In the genomic region with DNA sequence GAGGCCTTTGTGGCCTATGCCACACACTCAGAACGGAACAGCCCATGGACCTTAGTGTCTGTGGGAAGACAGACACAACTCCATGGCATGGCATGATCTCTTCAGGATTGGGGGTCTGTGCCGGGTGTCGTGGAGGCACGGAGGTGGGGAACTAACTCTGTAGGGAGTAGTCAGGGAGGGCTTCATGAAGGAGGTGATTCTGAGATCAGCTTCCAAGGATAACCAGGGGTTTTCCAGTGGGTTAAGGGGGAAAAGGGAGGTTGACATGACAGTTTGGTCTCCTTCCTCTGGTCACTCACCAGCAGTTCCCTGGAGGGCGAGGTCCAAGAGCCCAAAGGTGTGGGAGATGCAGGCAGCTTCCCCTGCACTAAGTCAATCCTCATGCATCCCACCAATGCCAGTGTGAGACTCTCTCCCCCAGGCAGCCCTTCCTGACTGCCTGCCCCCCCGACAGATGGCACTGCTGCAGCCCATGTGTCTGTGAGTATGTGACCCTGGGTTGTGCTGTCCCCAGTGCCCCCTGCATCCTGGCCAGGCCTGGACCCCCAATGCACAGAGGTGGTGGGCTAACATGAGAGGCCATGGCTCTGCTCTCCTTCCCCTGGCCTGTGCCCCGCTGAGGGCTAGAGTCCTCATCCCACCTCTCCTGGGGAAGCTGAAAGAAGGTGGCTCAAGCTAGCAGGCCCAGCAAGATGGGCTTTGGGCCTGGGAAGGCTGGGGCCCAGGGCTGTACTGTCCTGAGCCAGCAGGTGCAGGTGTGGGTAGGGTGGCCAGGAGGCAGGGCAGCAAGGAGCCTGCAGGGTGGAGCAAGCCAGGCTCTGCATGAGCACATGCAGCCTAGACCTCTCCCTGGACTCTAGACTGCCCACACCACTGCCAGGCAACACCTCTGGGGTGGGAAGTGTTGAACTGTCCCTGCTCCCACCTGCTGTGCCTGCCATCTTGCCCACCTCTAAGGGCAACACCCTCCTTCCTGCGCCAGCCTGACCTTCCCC, we compare ENCODE assay signal across 10 cellular contexts. TPM values are rescaled to one million over a fixed set of nuclear protein-coding genes. Genes with fewer than 3 reads are reported as not detected.
DNase-seq lines count a peak whose midpoint lies in the region; ATAC-seq and TF ChIP-seq lines count a peak whose summit lies in the region.
"Had no signal": no experiment of that assay in that cellular context is flagged by ENCODE, and none has a peak within 500 bp of the region (broad histone marks: within the 10 kb centered on the region; RNA-seq: fewer than 3 reads in every experiment).

No MANE protein-coding gene starts in this region.

- peak overlapping the region; percentile 55 for H3K4me3 Mint-ChIP-seq in T-helper 17 cell
- peak overlapping the region; percentile 93 to 94 for H3K4me3 Mint-ChIP-seq in effector memory CD8-positive, alpha-beta T cell

- no peaks in the 10 kb centered on the region for H3K36me3 ChIP-seq in BE2C

- H3K4me1 Mint-ChIP-seq in T-helper 17 cell: peaks cover 40% of the 10 kb centered on the region
- H3K4me1 Mint-ChIP-seq in effector memory CD8-positive, alpha-beta T cell (ENCODE audit: low read depth in 2 of 2): peaks cover 64 to 71% of the 10 kb centered on the region in 2 donors

- H3K27me3 ChIP-seq in BE2C: peaks cover 22% of the 10 kb centered on the region

- H3K27me3 Mint-ChIP-seq in T-helper 17 cell: peaks cover 10% of the 10 kb centered on the region
- H3K27me3 Mint-ChIP-seq in effector memory CD8-positive, alpha-beta T cell: no peaks in the 10 kb centered on the region

- peak; percentile 2 for DNase-seq in BE2C
- DNase-seq in T-helper 17 cell: peak in 2 of 3 donors; percentile 3 to 4
- DNase-seq in effector memory CD8-positive, alpha-beta T cell: no peak
- DNase-seq in omental fat pad (ENCODE audit: low spot score): peak; percentile 17
- DNase-seq in NCI-H526 treated with DMSO at 0.1 percent for 48 hours (lab: John Stamatoyannopoulos, UW): no peak
- DNase-seq: SW 1271 had no signal

- H3K4me3 ChIP-seq in BE2C (ENCODE audit: low read depth, low read length): no peak overlapping the region

- TF ChIP-seq POLR2A in GM18505 (IDR thresholded peaks at IDR 0.05; ENCODE audit: borderline replicate concordance, extremely low read depth, insufficient read depth, insufficient read length): no peak

- ATAC-seq in T-helper 17 cell: no peak
- ATAC-seq in effector memory CD8-positive, alpha-beta T cell (replicated peaks): no peak
- ATAC-seq in omental fat pad (ENCODE audit: low FRiP score): no peak
- ATAC-seq in HG02588 (IDR thresholded peaks at IDR 0.05; ENCODE audit: unreplicated experiment): no peak
- ATAC-seq in GM18505 (IDR thresholded peaks at IDR 0.05; ENCODE audit: unreplicated experiment): no peak
- ATAC-seq in HG03469 (IDR thresholded peaks at IDR 0.05; ENCODE audit: unreplicated experiment): no peak

- no peaks in the 10 kb centered on the region for H3K36me3 Mint-ChIP-seq in T-helper 17 cell (ENCODE audit: low read depth)
- H3K36me3 Mint-ChIP-seq in effector memory CD8-positive, alpha-beta T cell (ENCODE audit: insufficient read depth): peaks cover 17% of the 10 kb centered on the region
- H3K36me3 Mint-ChIP-seq: brain had no signal

- H3K9me3 ChIP-seq in BE2C (no peaks in the 10 kb centered on the region), T-helper 17 cell (ENCODE audit: control insufficient read depth, low read length, poor library complexity, severe bottlenecking) (no peaks in the 10 kb centered on the region)

- H3K27ac Mint-ChIP-seq in T-helper 17 cell: no peak overlapping the region
- H3K27ac Mint-ChIP-seq in effector memory CD8-positive, alpha-beta T cell: peak overlapping the region; percentile 8 to 94

- H3K4me1 ChIP-seq in BE2C: no peaks in the 10 kb centered on the region

- no peak for TF ChIP-seq CTCF in BE2C (IDR thresholded peaks at IDR 0.05; ENCODE audit: low read depth, low read length)
- TF ChIP-seq CTCF in omental fat pad (IDR thresholded peaks at IDR 0.05): no peak

- H3K9me3 Mint-ChIP-seq in effector memory CD8-positive, alpha-beta T cell: no peaks in the 10 kb centered on the region

RNA-seq across cellular contexts. Expression of gene RASGEF1A, which starts 39.7 kb away (rescaled TPM):
- polyA plus RNA-seq in BE2C (2012; ENCODE audit: insufficient read depth, insufficient read length, low read depth): 0.25 TPM
- 1 to 10 TPM; 3.1 to 3.4 TPM for total RNA-seq in T-helper 17 cell
- 1 to 10 TPM in 2 of 4 donors, under 1 TPM in 2; 0.28 to 2.8 (median 0.92) TPM for total RNA-seq in omental fat pad

Comparison
In these comparisons a context has a peak if more than half of its experiments do, and no peak if none do; other contexts are left out.
1. DNase-seq: peak in BE2C (single experiment), T-helper 17 cell (2 of 3) and omental fat pad (single experiment); none in effector memory CD8-positive, alpha-beta T cell (0 of 3) and NCI-H526 treated with DMSO at 0.1 percent for 48 hours (single experiment).